14 cellular contexts compared by ENCODE assay signal in the genomic region with DNA sequence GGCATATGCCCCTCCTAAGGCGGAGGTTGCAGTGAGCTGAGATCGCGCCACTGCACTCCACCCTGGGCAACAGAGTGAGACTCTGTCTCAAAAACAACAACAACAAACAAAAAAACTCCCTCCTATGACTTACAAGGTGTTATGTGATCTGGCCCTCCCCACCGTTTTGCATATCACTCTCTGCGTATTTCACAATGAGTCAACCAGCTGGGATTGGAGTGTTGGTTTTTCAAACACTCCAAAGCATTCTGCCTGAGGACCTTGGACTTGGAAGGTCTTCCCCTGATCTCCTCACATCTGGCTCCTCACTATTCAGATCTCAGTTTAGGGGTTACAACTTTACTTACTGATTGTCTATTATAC. TPM values are rescaled to one million over a fixed set of nuclear protein-coding genes. Genes with fewer than 3 reads are reported as not detected.
A peak's percentile ranks its signal among the peaks of the same experiment; 100 is the strongest.
DNase-seq lines count a peak whose midpoint lies in the region; ATAC-seq and TF ChIP-seq lines count a peak whose summit lies in the region.
"Had no signal": no experiment of that assay in that cellular context is flagged by ENCODE, and none has a peak within 500 bp of the region (broad histone marks: within the 10 kb centered on the region; RNA-seq: fewer than 3 reads in every experiment).

No MANE protein-coding gene starts in this region.

- 86 to 93% (median 89%) methylated on average over 5 of the region's 5 CpGs for WGBS in psoas muscle, 3 donors

- no peaks in the 10 kb centered on the region for H3K4me1 ChIP-seq in psoas muscle

- intact Hi-C loops in psoas muscle (cut with DNase I) = loop anchor here (5.0 to 10.0 kb wide), 2 partner anchors 179 to 751 kb away; no protein-coding TSS in a partner anchor

- DNase-seq in Caki2 (ENCODE audit: low read depth) (peak; percentile 58), fibroblast of gingiva (ENCODE audit: low read depth) (peak; percentile 35), NCI-H2107 treated with DMSO at 0.1 percent for 48 hours (lab: John Stamatoyannopoulos, UW; ENCODE audit: unreplicated experiment) (no peak), foreskin melanocyte (no peak), omental fat pad (ENCODE audit: low spot score) (no peak), psoas muscle (no peak)
- DNase-seq: activated CD8-positive, alpha-beta memory T cell treated with anti-CD3 and anti-CD28 coated beads, Interleukin-2, amount 50 U/mL, for 48 hours; stimulated activated CD4-positive, alpha-beta T cell treated with anti-CD3 and anti-CD28 coated beads, Interleukin-15, amount 100 ng/mL, for 24 hours; stimulated activated naive CD4-positive, alpha-beta T cell; T1000 had no signal

- in situ Hi-C loops in Caki2 (cut with HindIII; ENCODE audit: low pct_unique_long_range_greater_than_20kb, low sequenced_read_pairs) = loop anchor here (25.0 kb wide), 1 partner anchor 249 kb away; no protein-coding TSS in a partner anchor

- no peaks in the 10 kb centered on the region for H3K36me3 ChIP-seq in psoas muscle (ENCODE audit: insufficient read depth in 1 of 2, low read depth in 1 of 2)

- TF ChIP-seq CTCF in omental fat pad (IDR thresholded peaks at IDR 0.05) (no peak), psoas muscle (IDR thresholded peaks at IDR 0.05) (no peak)

- H3K27ac ChIP-seq in psoas muscle = no peak overlapping the region

- no peaks in the 10 kb centered on the region for H3K27me3 ChIP-seq in psoas muscle (ENCODE audit: insufficient read depth in 3 of 3, low read length in 2 of 3)

- no peaks in the 10 kb centered on the region for H3K9me3 ChIP-seq in psoas muscle

- H3K4me3 ChIP-seq in psoas muscle = no peak overlapping the region

- ATAC-seq in GM19455 (IDR thresholded peaks at IDR 0.05; ENCODE audit: unreplicated experiment) = peak; percentile 69
- peak; percentile 73 for ATAC-seq in HG03520 (IDR thresholded peaks at IDR 0.05; ENCODE audit: unreplicated experiment)
- ATAC-seq in omental fat pad (ENCODE audit: low FRiP score) = no peak
- no peak for ATAC-seq in psoas muscle
- ATAC-seq: esophagus mucosa, Panc1 had no signal

RNA-seq across cellular contexts. Expression of gene MANSC1, which starts 14.0 kb away (rescaled TPM):
- total RNA-seq in Caki2 (2014; rRNA removed; shearing (Covaris generic); ENCODE audit: low replicate concordance) = 4.6 and 5.1 TPM in 2 replicates
- 10 to 100 TPM; 12.2 to 20.1 (median 14.5) TPM for total RNA-seq in omental fat pad
- total RNA-seq in psoas muscle = 1 to 10 TPM; 2.8 to 3.5 (median 3.3) TPM
- polyA plus RNA-seq in psoas muscle = 1 to 10 TPM; 2.2 to 3.6 (median 3.2) TPM

RNA-seq across cellular contexts. Expression of gene BORCS5, which starts 20.8 kb away (rescaled TPM):
- total RNA-seq in Caki2 (2014; rRNA removed; shearing (Covaris generic); ENCODE audit: low replicate concordance) = 1.9 and 2.8 TPM in 2 replicates
- total RNA-seq in omental fat pad (10 to 100 TPM; 11.4 to 17.1 (median 15.7) TPM), psoas muscle (10 to 100 TPM; 10.7 to 13.3 (median 11.8) TPM)
- 10 to 100 TPM in 1 of 3 donors, 1 to 10 TPM in 2; 4.3 to 12.3 (median 8.5) TPM for polyA plus RNA-seq in psoas muscle

Comparison
In these comparisons a context has a peak if more than half of its experiments do, and no peak if none do; other contexts are left out.
1. DNase-seq: peak in Caki2 (single experiment) and fibroblast of gingiva (single experiment); none in NCI-H2107 treated with DMSO at 0.1 percent for 48 hours (single experiment), foreskin melanocyte (single experiment), omental fat pad (single experiment) and psoas muscle (0 of 2).
2. ATAC-seq: peak in GM19455 (single experiment) and HG03520 (single experiment); none in omental fat pad (single experiment) and psoas muscle (0 of 4).